Comparison of ENCODE assay signal across 23 cellular contexts in genomic region chr10:98892523-98892922, GRCh38.
"Had no signal": no experiment of that assay in that cellular context is flagged by ENCODE, and none has a peak within 500 bp of the region (broad histone marks: within the 10 kb centered on the region; RNA-seq: fewer than 3 reads in every experiment).

No MANE protein-coding gene starts in this region.

- H3K27me3 ChIP-seq: adrenal gland, brain microvascular endothelial cell, SJCRH30 had no signal

- H3K27ac ChIP-seq: adrenal gland, brain microvascular endothelial cell, SJCRH30, SK-N-MC had no signal

- H3K4me1 ChIP-seq: adrenal gland, SJCRH30 had no signal

- H3K36me3 ChIP-seq: adrenal gland, brain microvascular endothelial cell, SJCRH30 had no signal

- DNase-seq: activated CD4-positive, alpha-beta memory T cell treated with anti-CD3 and anti-CD28 coated beads for 36 hours; activated CD4-positive, alpha-beta T cell treated with anti-CD3 and anti-CD28 coated beads for 4 hours; activated CD4-positive, alpha-beta T cell treated with anti-CD3 and anti-CD28 coated beads, Interleukin-2, amount 50 U/mL, for 1 hour; activated CD8-positive, alpha-beta memory T cell treated with anti-CD3 and anti-CD28 coated beads, Interleukin-2, amount 50 U/mL, for 4 hours; activated gamma-delta T cell treated with Interleukin-2 at 50 U/mL for 16 hours; activated naive CD4-positive, alpha-beta T cell treated with anti-CD3 and anti-CD28 coated beads for 36 hours; activated T-cell treated with anti-CD3 and anti-CD28 coated beads for 4 hours; activated T-cell treated with anti-CD3 and anti-CD28 coated beads, Interleukin-2, amount 50 U/mL, for 4 hours; adrenal gland; brain microvascular endothelial cell; central memory CD4-positive, alpha-beta T cell; NCI-H1048; NCI-H1105 treated with DMSO at 0.1 percent for 48 hours; NCI-H1436; NCI-H1694; NCI-H1930; NCI-H2081 treated with DMSO at 0.1 percent for 48 hours; NCI-H345; NCI-H524 treated with DMSO at 0.1 percent for 48 hours; NK-92 treated with Interleukin-12 subunit alpha and Interleukin-12 subunit beta, amount 100 ng/mL, for 24 hours; SHP77; SJCRH30 had no signal

- H3K4me3 ChIP-seq: adrenal gland, SJCRH30, SK-N-MC had no signal

- H3K9me3 ChIP-seq: adrenal gland, SJCRH30 had no signal
